9 cellular contexts compared by ENCODE assay signal in genomic region chr11:45664376-45665205, GRCh38. TPM values are rescaled to one million over a fixed set of nuclear protein-coding genes. Genes with fewer than 3 reads are reported as not detected.
DNase-seq lines count a peak whose midpoint lies in the region; ATAC-seq and TF ChIP-seq lines count a peak whose summit lies in the region.
"Had no signal": no experiment of that assay in that cellular context is flagged by ENCODE, and none has a peak within 500 bp of the region (broad histone marks: within the 10 kb centered on the region; RNA-seq: fewer than 3 reads in every experiment).

No MANE protein-coding gene starts in this region.

- H3K9me3 Mint-ChIP-seq in MCF 10A (ENCODE audit: unreplicated experiment): no peaks in the 10 kb centered on the region
- H3K9me3 Mint-ChIP-seq in endodermal cell: no peaks in the 10 kb centered on the region
- H3K9me3 Mint-ChIP-seq in mesothelial cell of epicardium: no peaks in the 10 kb centered on the region

- POLR2A ChIA-PET in MCF 10A (lab: Yijun Ruan, JAX): no interaction called here

- H3K27me3 Mint-ChIP-seq in MCF 10A (ENCODE audit: insufficient read depth, unreplicated experiment) (peaks cover 56% of the 10 kb centered on the region), endodermal cell (ENCODE audit: insufficient read depth) (peaks cover 57% of the 10 kb centered on the region), mesothelial cell of epicardium (ENCODE audit: low read depth) (peaks cover 73% of the 10 kb centered on the region)

- TF ChIP-seq POLR2A in breast epithelium (IDR thresholded peaks at IDR 0.05) (no peak), adrenal gland (IDR thresholded peaks at IDR 0.05) (no peak)

- H3K36me3 Mint-ChIP-seq in MCF 10A (ENCODE audit: insufficient read depth, unreplicated experiment) (no peaks in the 10 kb centered on the region), endodermal cell (ENCODE audit: low read depth) (no peaks in the 10 kb centered on the region), mesothelial cell of epicardium (no peaks in the 10 kb centered on the region)

- BruUV-seq in MCF 10A (replicated peaks; lab: Mats Ljungman, UMichigan): no TSS peak

- no peak overlapping the region for H3K9ac ChIP-seq in endodermal cell (ENCODE audit: extremely low read depth, low read length, poor library complexity, severe bottlenecking)

- H3K4me3 Mint-ChIP-seq in MCF 10A (ENCODE audit: unreplicated experiment) (no peak overlapping the region), endodermal cell (peak overlapping the region; percentile 40), mesothelial cell of epicardium (peak overlapping the region; percentile 46)

- H3K27ac ChIP-seq in breast epithelium (no peak overlapping the region), endodermal cell (ENCODE audit: low read depth, low read length) (no peak overlapping the region), urinary bladder (ENCODE audit: low read depth) (no peak overlapping the region), adrenal gland (peak overlapping the region in 2 of 5 donors; percentile 36 to 54)

- H3K4me1 Mint-ChIP-seq in MCF 10A (ENCODE audit: insufficient read depth, unreplicated experiment) (no peaks in the 10 kb centered on the region), endodermal cell (peaks cover 15% of the 10 kb centered on the region), mesothelial cell of epicardium (peaks cover 35% of the 10 kb centered on the region)

- TF ChIP-seq CTCF in breast epithelium (IDR thresholded peaks at IDR 0.05): no peak
- no peak for TF ChIP-seq CTCF in MCF 10A (IDR thresholded peaks at IDR 0.05; ENCODE audit: unreplicated experiment)
- TF ChIP-seq CTCF in endodermal cell (conservative IDR thresholded peaks at IDR 0.05): no peak
- TF ChIP-seq CTCF in mesothelial cell of epicardium (IDR thresholded peaks at IDR 0.05; ENCODE audit: unreplicated experiment): no peak
- TF ChIP-seq CTCF in adrenal gland (IDR thresholded peaks at IDR 0.05): no peak

- H3K27ac Mint-ChIP-seq in MCF 10A (ENCODE audit: low read depth, unreplicated experiment) (no peak overlapping the region), endodermal cell (no peak overlapping the region), mesothelial cell of epicardium (no peak overlapping the region)

- 1 to 2% methylated on average over 36 to 76 of the region's 76 CpGs for WGBS in endodermal cell (ENCODE audit: insufficient coverage in 1 of 2, insufficient read length in 1 of 2), 2 experiments
- WGBS in urinary bladder: 1% methylated on average over 76 of the region's 76 CpGs
- 1 to 2% (median 2%) methylated on average over 17 to 76 of the region's 76 CpGs; no CpG with 5 or more reads in 1 of the 4 donors for WGBS in adrenal gland, 4 donors

- no peak for ATAC-seq in GM21576 (IDR thresholded peaks at IDR 0.05; ENCODE audit: unreplicated experiment)

- H3K36me3 ChIP-seq in breast epithelium: no peaks in the 10 kb centered on the region
- no peaks in the 10 kb centered on the region for H3K36me3 ChIP-seq in endodermal cell (ENCODE audit: control insufficient read depth, insufficient read depth, low read length)
- H3K36me3 ChIP-seq in urinary bladder (ENCODE audit: insufficient read depth): no peaks in the 10 kb centered on the region
- no peaks in the 10 kb centered on the region for H3K36me3 ChIP-seq in adrenal gland (replicated peaks in 1 of 2)

- DNase-seq in breast epithelium (ENCODE audit: low spot score in 2 of 2) (no peak), MCF 10A (ENCODE audit: unreplicated experiment) (no peak), endodermal cell (peak; percentile 73), mesothelial cell of epicardium (ENCODE audit: low spot score in 2 of 2, unreplicated experiment in 2 of 2) (peak in 1 of 2 experiments; percentile 49), adrenal gland (no peak)
- no peak for DNase-seq in activated naive CD4-positive, alpha-beta T cell (lab: John Stamatoyannopoulos, UW)
- DNase-seq: central memory CD4-positive, alpha-beta T cell had no signal

- intact Hi-C loops in breast epithelium (cut with DNase I; ENCODE audit: low total_unique reads) (no loop called here), MCF 10A (cut with micrococcal nuclease) (no loop called here), adrenal gland (cut with DNase I) (loop anchor here in 1 of 2 donors (5.0 kb wide), 1 partner anchor 252 kb away; no protein-coding TSS in a partner anchor)

- CTCF ChIA-PET in MCF 10A (lab: Yijun Ruan, JAX): interaction anchor here (0.7 to 1.8 kb wide), 2 partner anchors 10 to 770 kb away, joined by 3 to 10 read pairs; no protein-coding TSS in a partner anchor

- H3K4me1 ChIP-seq in breast epithelium (peaks cover 0 to 5% of the 10 kb centered on the region in 2 donors), endodermal cell (ENCODE audit: control insufficient read depth, insufficient read depth, low read length) (peaks cover 5% of the 10 kb centered on the region), urinary bladder (ENCODE audit: insufficient read depth) (no peaks in the 10 kb centered on the region), adrenal gland (replicated peaks in 1 of 2) (peaks cover 10 to 11% of the 10 kb centered on the region in 2 donors)

- H3K4me3 ChIP-seq in breast epithelium (peak overlapping the region; percentile 59 to 90 (median 69)), endodermal cell (ENCODE audit: low read length) (peak overlapping the region; percentile 73), urinary bladder (ENCODE audit: low read depth, low read length) (peak overlapping the region; percentile 64), adrenal gland (peak overlapping the region in 2 of 4 donors; percentile 32 to 83)

- no peaks in the 10 kb centered on the region for H3K9me3 ChIP-seq in breast epithelium
- H3K9me3 ChIP-seq in endodermal cell (ENCODE audit: control insufficient read depth, low read length): no peaks in the 10 kb centered on the region
- no peaks in the 10 kb centered on the region for H3K9me3 ChIP-seq in adrenal gland (replicated peaks in 1 of 3)

- H3K27me3 ChIP-seq in breast epithelium (peaks cover 0 to 40% of the 10 kb centered on the region in 2 donors), endodermal cell (ENCODE audit: control insufficient read depth, insufficient read depth, low read length, poor library complexity, severe bottlenecking) (peaks cover 53% of the 10 kb centered on the region), adrenal gland (peaks cover 23% of the 10 kb centered on the region)

RNA-seq across cellular contexts. Expression of gene CHST1, which starts 0.8 kb away (rescaled TPM):
- total RNA-seq in breast epithelium (1 to 10 TPM; 1.8 to 3.6 (median 2.2) TPM), MCF 10A (2022) (not detected in 2 replicates), endodermal cell (1 to 10 TPM in 1 of 2 donors, under 1 TPM in 1; 0.95 to 1.6 TPM), mesothelial cell of epicardium (1.0 to 1.6 TPM (median 1.4 TPM) in 3 replicates), urinary bladder (2.7 TPM), adrenal gland (10 to 100 TPM in 1 of 8 donors, 1 to 10 TPM in 7; 1.1 to 13.5 (median 4.4) TPM)
- 3.1 TPM for polyA plus RNA-seq in endodermal cell (2013, experiment 1 of 2)
- 3.4 TPM for polyA plus RNA-seq in endodermal cell (2013, experiment 2 of 2)
- polyA plus RNA-seq in urinary bladder (4.2 TPM), adrenal gland (10 to 100 TPM in 1 of 3 donors, 1 to 10 TPM in 2; 2.5 to 12.1 (median 5.0) TPM)
